ENCODE assay signal across 8 cellular contexts in the genomic region with DNA sequence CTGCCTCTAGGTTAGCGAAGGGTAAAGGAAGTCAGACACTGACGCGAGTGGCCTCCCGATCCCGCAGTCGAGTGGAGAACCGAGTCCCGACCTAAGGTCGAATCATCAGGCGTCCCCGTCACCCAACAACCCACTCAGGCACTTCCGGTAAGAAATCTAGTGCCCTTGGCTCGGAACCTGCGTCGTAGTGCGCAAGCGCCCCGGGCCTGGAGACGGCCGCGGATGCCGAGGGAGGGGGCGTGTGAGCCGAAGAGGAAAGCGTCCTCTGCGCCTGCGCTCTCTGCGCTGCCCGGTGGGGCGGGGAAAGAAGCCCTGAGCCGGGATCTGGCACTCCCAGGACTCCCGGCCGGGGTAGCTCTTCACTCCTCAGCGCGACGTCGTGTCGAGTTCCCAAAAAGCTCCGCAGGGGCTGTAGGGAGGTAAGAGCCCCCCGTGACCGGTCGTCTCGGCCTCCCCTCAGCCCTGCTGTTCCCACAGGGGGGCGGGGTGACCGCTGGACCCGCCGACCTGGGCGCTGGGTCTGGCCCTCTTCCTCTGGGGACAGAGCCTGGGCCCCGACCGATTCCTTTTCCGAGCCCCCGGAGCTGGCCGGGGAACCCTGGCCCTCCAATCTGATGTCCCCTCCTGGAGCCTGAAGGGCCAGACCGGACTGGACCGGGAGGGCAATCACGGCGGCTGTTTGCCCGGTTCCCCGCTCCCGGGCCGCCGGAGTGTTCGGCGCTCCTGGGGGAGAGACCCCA. TPM values are rescaled to one million over a fixed set of nuclear protein-coding genes. Genes with fewer than 3 reads are reported as not detected.
DNase-seq lines count a peak whose midpoint lies in the region; ATAC-seq and TF ChIP-seq lines count a peak whose summit lies in the region.

ZFYVE16 (plus strand) TSS at position 330 of the 740 bp plus-strand sequence. CDS start 26,084 bp downstream, outside the sequence.

- H3K9me3 ChIP-seq in DOHH2 (ENCODE audit: control insufficient read depth, insufficient read depth, low read length) (no peaks in the 10 kb centered on the region), fibroblast of lung (ENCODE audit: control insufficient read depth, insufficient read depth, low read depth, low read length) (no peaks in the 10 kb centered on the region)
- H3K9me3 ChIP-seq in naive thymus-derived CD4-positive, alpha-beta T cell (ENCODE audit: control insufficient read depth in 2 of 3, low read length in 3 of 3), result no peaks in the 10 kb centered on the region

- CTCF ChIA-PET in naive thymus-derived CD4-positive, alpha-beta T cell (lab: Charles Lee), result interaction anchor here (0.6 kb wide), 1 partner anchor 316 kb away, joined by 4 read pairs; no protein-coding TSS in a partner anchor

- peak within 1 kb of the TSS; percentile 79 for H3K4me2 ChIP-seq in DOHH2 (ENCODE audit: low read length)
- peak within 1 kb of the TSS; percentile 81 for H3K4me2 ChIP-seq in GM23338
- H3K4me2 ChIP-seq in fibroblast of lung (ENCODE audit: extremely low read depth, insufficient read depth, low read length), result peak within 1 kb of the TSS; percentile 85

- peaks cover 12% of the 10 kb centered on the region; the same call in 2 of the 3 replicates for H3K36me3 Mint-ChIP-seq in GM23338 (ENCODE audit: low read depth)
- no peaks in the 10 kb centered on the region for H3K36me3 Mint-ChIP-seq in activated T-helper 17 cell treated with anti-CD3 and anti-CD28 coated beads, Interleukin-2, amount 50 U/mL, for 72 hours (ENCODE audit: low read depth)
- H3K36me3 Mint-ChIP-seq in naive thymus-derived CD4-positive, alpha-beta T cell, result peaks cover 0 to 7% (median 0%) of the 10 kb centered on the region in 5 donors
- H3K36me3 Mint-ChIP-seq in stimulated activated naive B cell treated with anti-CD40 and anti-IgM and Interleukin-4, amounts not matched to agents 10 μg/mL and 1 μg/mL and 100 μg/mL, for 72 hours, result peaks cover 0 to 11% of the 10 kb centered on the region in 2 donors

- H3K27ac ChIP-seq in DOHH2 (ENCODE audit: low read depth, low read length) (peak within 1 kb of the TSS; percentile 79), GM23338 (ENCODE audit: low read depth) (peak within 1 kb of the TSS; percentile 82), fibroblast of lung (ENCODE audit: insufficient read depth, low read length) (peak within 1 kb of the TSS; percentile 97)
- peak within 1 kb of the TSS; percentile 85 for H3K27ac ChIP-seq in naive thymus-derived CD4-positive, alpha-beta T cell (ENCODE audit: low read depth, low read length)

- H3K27me3 Mint-ChIP-seq in GM23338 (ENCODE audit: insufficient read depth, low read depth, poor library complexity), result no peaks in the 10 kb centered on the region
- no peaks in the 10 kb centered on the region for H3K27me3 Mint-ChIP-seq in activated T-helper 17 cell treated with anti-CD3 and anti-CD28 coated beads, Interleukin-2, amount 50 U/mL, for 72 hours
- peaks cover 0 to 7% (median 0%) of the 10 kb centered on the region in 5 donors for H3K27me3 Mint-ChIP-seq in naive thymus-derived CD4-positive, alpha-beta T cell
- no peaks in the 10 kb centered on the region for H3K27me3 Mint-ChIP-seq in stimulated activated naive B cell treated with anti-CD40 and anti-IgM and Interleukin-4, amounts not matched to agents 10 μg/mL and 1 μg/mL and 100 μg/mL, for 72 hours

- H3K4me3 ChIP-seq in DOHH2 (ENCODE audit: low read length), result peak within 1 kb of the TSS; percentile 87
- peak within 1 kb of the TSS; percentile 80 for H3K4me3 ChIP-seq in GM23338
- peak within 1 kb of the TSS; percentile 88 to 94 (median 90) for H3K4me3 ChIP-seq in fibroblast of lung (replicated peaks in 1 of 4; ENCODE audit: control extremely low read depth in 1 of 4, insufficient read depth in 1 of 4, low read depth in 3 of 4, low read length in 4 of 4)
- H3K4me3 ChIP-seq in naive thymus-derived CD4-positive, alpha-beta T cell (ENCODE audit: low read length), result peak within 1 kb of the TSS; percentile 94

- peaks cover 9% of the 10 kb centered on the region; the same call in 1 of the 2 replicates for H3F3A ChIP-seq in DOHH2 (ENCODE audit: control insufficient read depth, insufficient read depth)
- H3F3A ChIP-seq in GM23338 (replicated peaks; ENCODE audit: low read depth), result no peaks in the 10 kb centered on the region

- peak within 1 kb of the TSS; percentile 77 for H3K9ac ChIP-seq in fibroblast of lung (ENCODE audit: insufficient read depth, low read length)

- peak; percentile 98 for DNase-seq in GM23338 (ENCODE audit: low spot score)
- peak; percentile 96 for DNase-seq in LHCN-M2 (ENCODE audit: low read depth)
- DNase-seq in RPMI7951 (ENCODE audit: low read depth), result peak; percentile 92
- DNase-seq in fibroblast of lung (ENCODE audit: low read depth in 2 of 2), result peak; percentile 94 to 98
- DNase-seq in naive thymus-derived CD4-positive, alpha-beta T cell, result peak; percentile 93 to 98 (median 94)
- peak; percentile 96 for DNase-seq in stimulated activated naive B cell treated with anti-CD40 and anti-IgM and Interleukin-4, amounts not matched to agents 10 μg/mL and 1 μg/mL and 100 μg/mL, for 72 hours

- H3K27me3 ChIP-seq in DOHH2 (ENCODE audit: control insufficient read depth, low read length), result no peaks in the 10 kb centered on the region
- no peaks in the 10 kb centered on the region for H3K27me3 ChIP-seq in GM23338 (ENCODE audit: insufficient read depth)
- no peaks in the 10 kb centered on the region for H3K27me3 ChIP-seq in fibroblast of lung (ENCODE audit: control insufficient read depth, insufficient read depth, low read length)
- H3K27me3 ChIP-seq in naive thymus-derived CD4-positive, alpha-beta T cell (ENCODE audit: control insufficient read depth in 2 of 2, insufficient read depth in 2 of 2, low read length in 2 of 2), result no peaks in the 10 kb centered on the region

- peak; percentile 91 for ATAC-seq in GM23338
- ATAC-seq in activated T-helper 17 cell treated with anti-CD3 and anti-CD28 coated beads, Interleukin-2, amount 50 U/mL, for 72 hours (replicated peaks), result peak; percentile 93
- peak; percentile 93 for ATAC-seq in naive thymus-derived CD4-positive, alpha-beta T cell
- ATAC-seq in stimulated activated naive B cell treated with anti-CD40 and anti-IgM and Interleukin-4, amounts not matched to agents 10 μg/mL and 1 μg/mL and 100 μg/mL, for 72 hours (replicated peaks), result peak; percentile 89 to 93

- H3K4me1 ChIP-seq in DOHH2 (ENCODE audit: control insufficient read depth, low read length) (peaks cover 21% of the 10 kb centered on the region), GM23338 (ENCODE audit: insufficient read depth) (peaks cover 9% of the 10 kb centered on the region), fibroblast of lung (ENCODE audit: control insufficient read depth, extremely low read depth, insufficient read depth, low read length) (no peaks in the 10 kb centered on the region)
- peaks cover 0 to 3% of the 10 kb centered on the region in 2 donors for H3K4me1 ChIP-seq in naive thymus-derived CD4-positive, alpha-beta T cell (ENCODE audit: control insufficient read depth in 2 of 2, insufficient read depth in 2 of 2, low read length in 2 of 2)

- H3K9me2 ChIP-seq in DOHH2 (replicated peaks; ENCODE audit: control insufficient read depth, low read length) (no peaks in the 10 kb centered on the region), GM23338 (ENCODE audit: insufficient read depth) (no peaks in the 10 kb centered on the region)

- H3K36me3 ChIP-seq in DOHH2 (ENCODE audit: control insufficient read depth, low read length) (no peaks in the 10 kb centered on the region; the same call in 1 of the 2 replicates), GM23338 (ENCODE audit: insufficient read depth) (no peaks in the 10 kb centered on the region), fibroblast of lung (ENCODE audit: control insufficient read depth, insufficient read depth, low read length) (peaks cover 2% of the 10 kb centered on the region)
- peaks cover 0 to 6% (median 0%) of the 10 kb centered on the region in 3 experiments for H3K36me3 ChIP-seq in naive thymus-derived CD4-positive, alpha-beta T cell (ENCODE audit: control insufficient read depth in 2 of 3, insufficient read depth in 3 of 3, low read length in 3 of 3)

- peak within 1 kb of the TSS; percentile 95 for H3K27ac Mint-ChIP-seq in GM23338
- peak within 1 kb of the TSS; percentile 99 for H3K27ac Mint-ChIP-seq in activated T-helper 17 cell treated with anti-CD3 and anti-CD28 coated beads, Interleukin-2, amount 50 U/mL, for 72 hours
- peak within 1 kb of the TSS; percentile 97 to 100 (median 99) for H3K27ac Mint-ChIP-seq in naive thymus-derived CD4-positive, alpha-beta T cell
- H3K27ac Mint-ChIP-seq in stimulated activated naive B cell treated with anti-CD40 and anti-IgM and Interleukin-4, amounts not matched to agents 10 μg/mL and 1 μg/mL and 100 μg/mL, for 72 hours, result peak within 1 kb of the TSS; percentile 100

- H3K9me3 Mint-ChIP-seq in GM23338, result 0 out of 3 replicates have a peak, but pooled peaks cover 3% of the 10 kb centered on the region
- H3K9me3 Mint-ChIP-seq in activated T-helper 17 cell treated with anti-CD3 and anti-CD28 coated beads, Interleukin-2, amount 50 U/mL, for 72 hours, result no peaks in the 10 kb centered on the region
- H3K9me3 Mint-ChIP-seq in naive thymus-derived CD4-positive, alpha-beta T cell, result no peaks in the 10 kb centered on the region
- no peaks in the 10 kb centered on the region for H3K9me3 Mint-ChIP-seq in stimulated activated naive B cell treated with anti-CD40 and anti-IgM and Interleukin-4, amounts not matched to agents 10 μg/mL and 1 μg/mL and 100 μg/mL, for 72 hours

- POLR2A ChIA-PET in naive thymus-derived CD4-positive, alpha-beta T cell (lab: Charles Lee), result interaction anchor here (0.5 to 1.5 kb wide), 6 partner anchors 10 to 767 kb away, joined by 3 to 6 read pairs (median 4); no protein-coding TSS in a partner anchor

- peak within 1 kb of the TSS; percentile 87 for H3K4me3 Mint-ChIP-seq in GM23338
- H3K4me3 Mint-ChIP-seq in activated T-helper 17 cell treated with anti-CD3 and anti-CD28 coated beads, Interleukin-2, amount 50 U/mL, for 72 hours, result peak within 1 kb of the TSS; percentile 97
- H3K4me3 Mint-ChIP-seq in naive thymus-derived CD4-positive, alpha-beta T cell, result peak within 1 kb of the TSS; percentile 91 to 99 (median 96)
- H3K4me3 Mint-ChIP-seq in stimulated activated naive B cell treated with anti-CD40 and anti-IgM and Interleukin-4, amounts not matched to agents 10 μg/mL and 1 μg/mL and 100 μg/mL, for 72 hours, result peak within 1 kb of the TSS; percentile 97 to 98

- H4K20me1 ChIP-seq in DOHH2 (ENCODE audit: control insufficient read depth, insufficient read depth, low read depth, low read length) (peaks cover 3% of the 10 kb centered on the region; the same call in 1 of the 2 replicates), GM23338 (replicated peaks; ENCODE audit: insufficient read depth) (peaks cover 4% of the 10 kb centered on the region; the same call in 1 of the 2 replicates), fibroblast of lung (ENCODE audit: control insufficient read depth, extremely low read depth, insufficient read depth, low read length) (no peaks in the 10 kb centered on the region)

- peaks cover 11% of the 10 kb centered on the region for H3K4me1 Mint-ChIP-seq in GM23338
- H3K4me1 Mint-ChIP-seq in activated T-helper 17 cell treated with anti-CD3 and anti-CD28 coated beads, Interleukin-2, amount 50 U/mL, for 72 hours, result no peaks in the 10 kb centered on the region
- H3K4me1 Mint-ChIP-seq in naive thymus-derived CD4-positive, alpha-beta T cell, result peaks cover 20 to 32% (median 21%) of the 10 kb centered on the region in 7 donors
- peaks cover 7 to 12% of the 10 kb centered on the region in 2 donors for H3K4me1 Mint-ChIP-seq in stimulated activated naive B cell treated with anti-CD40 and anti-IgM and Interleukin-4, amounts not matched to agents 10 μg/mL and 1 μg/mL and 100 μg/mL, for 72 hours

- H3K79me2 ChIP-seq in DOHH2 (ENCODE audit: control insufficient read depth, low read length) (peaks cover 27% of the 10 kb centered on the region), GM23338 (replicated peaks; ENCODE audit: insufficient read depth) (peaks cover 43% of the 10 kb centered on the region), fibroblast of lung (ENCODE audit: control insufficient read depth, insufficient read depth, low read length) (peaks cover 34% of the 10 kb centered on the region)

- intact Hi-C loops in naive thymus-derived CD4-positive, alpha-beta T cell (cut with micrococcal nuclease), result loop anchor here (1.0 to 5.0 kb wide), 21 partner anchors 62 to 1871 kb away; partner anchors contain the start of genes FAM151B (in 2 of the 2), HOMER1 (in 2 of the 2), MTX3 (in 2 of the 2) and RPS23 (in 2 of the 2)

- H2AFZ ChIP-seq in GM23338 (peak within 1 kb of the TSS; percentile 97), fibroblast of lung (ENCODE audit: low read length) (peak within 1 kb of the TSS; percentile 88)

- TF ChIP-seq CTCF in DOHH2 (IDR thresholded peaks at IDR 0.05; ENCODE audit: low read depth, low read length, poor library complexity, severe bottlenecking) (no peak), GM23338 (conservative IDR thresholded peaks at IDR 0.05; ENCODE audit: low read depth in 2 of 2) (no peak; a peak in 1 of 4 replicates), fibroblast of lung (conservative IDR thresholded peaks at IDR 0.05 in 1 of 2, IDR thresholded peaks at IDR 0.05 in 1 of 2; ENCODE audit: low read depth in 1 of 2, low read length in 2 of 2) (peak in 1 of 2 donors; percentile 28)

RNA-seq across cellular contexts. Expression of gene ZFYVE16, which starts in this region (rescaled TPM):
- total RNA-seq in GM23338 (2014; rRNA removed; shearing (Covaris generic)), result 24.2 and 24.7 TPM in 2 replicates
- polyA plus RNA-seq in GM23338 (2016; fragmentation: Nextera tagmentation; extraction: Ambion mirVana) (23.0 and 26.6 TPM in 2 replicates), fibroblast of lung (9.8 and 12.9 TPM in 2 replicates)
- total RNA-seq in LHCN-M2 (2014; rRNA removed) (24.4 and 34.1 TPM in 2 replicates), fibroblast of lung (34.2 and 37.0 TPM in 2 replicates)
- polyA plus RNA-seq in LHCN-M2 (2012), result 5.4 TPM
- 15.3 and 20.3 TPM in 2 replicates for total RNA-seq in RPMI7951 (2014; rRNA removed; shearing (Covaris generic))
- total RNA-seq in activated T-helper 17 cell treated with anti-CD3 and anti-CD28 coated beads, Interleukin-2, amount 50 U/mL, for 72 hours, result 10 to 100 TPM; 15.5 to 16.6 TPM
- polyA plus RNA-seq in fibroblast of lung (2012), result 7.7 and 11.6 TPM in 2 replicates
- 1.3 and 6.0 TPM in 2 replicates for polyA minus RNA-seq in fibroblast of lung (ENCODE audit: low replicate concordance)
- 10 to 100 TPM; 12.0 to 32.0 (median 26.0) TPM for total RNA-seq in naive thymus-derived CD4-positive, alpha-beta T cell
- polyA plus RNA-seq in naive thymus-derived CD4-positive, alpha-beta T cell, result 1 to 10 TPM; 3.0 to 4.5 TPM

Comparison
In these comparisons a context has a peak if more than half of its experiments do, and no peak if none do; other contexts are left out.
1. Peak in every context shown above with its lines: DNase-seq, ATAC-seq, H3K4me3 ChIP-seq and H3K27ac ChIP-seq.